Comparison of ENCODE assay signal across 12 cellular contexts in the genomic region with DNA sequence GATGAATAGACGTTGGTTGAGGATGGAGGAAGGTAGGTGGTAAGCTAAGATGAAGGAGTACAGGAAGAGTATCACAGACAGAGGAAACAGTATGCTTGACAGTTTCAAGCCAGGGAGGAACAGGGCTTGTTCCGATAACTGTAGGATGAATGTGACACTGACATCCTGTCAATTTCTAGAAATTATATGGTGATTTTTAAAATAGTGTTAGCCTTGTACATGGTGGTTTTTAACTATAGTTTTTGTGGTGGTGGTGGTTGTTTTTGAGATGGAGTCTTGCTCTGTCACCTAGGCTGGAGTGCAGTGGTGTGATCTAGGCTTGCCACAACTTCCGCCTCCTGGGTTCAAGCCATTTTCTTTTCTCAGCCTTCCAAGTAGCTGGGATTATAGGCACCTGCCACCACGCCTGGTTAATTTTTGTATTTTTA.
A peak's percentile ranks its signal among the peaks of the same experiment; 100 is the strongest.
DNase-seq lines count a peak whose midpoint lies in the region; ATAC-seq, FAIRE-seq and TF ChIP-seq lines count a peak whose summit lies in the region.
"Had no signal": no experiment of that assay in that cellular context is flagged by ENCODE, and none has a peak within 500 bp of the region (broad histone marks: within the 10 kb centered on the region; RNA-seq: fewer than 3 reads in every experiment).

No MANE protein-coding gene starts in this region.

- no peaks in the 10 kb centered on the region for H3K27me3 Mint-ChIP-seq in activated naive CD8-positive, alpha-beta T cell treated with anti-CD3 and anti-CD28 coated beads, Interleukin-2, amount 10 ng/mL, durations not matched to agents 7 days and 5 days
- no peaks in the 10 kb centered on the region for H3K27me3 Mint-ChIP-seq in osteocyte (ENCODE audit: unreplicated experiment)

- no peaks in the 10 kb centered on the region for H3K9me3 ChIP-seq in tibial nerve

- peaks cover 3% of the 10 kb centered on the region for H3K9me3 Mint-ChIP-seq in activated naive CD8-positive, alpha-beta T cell treated with anti-CD3 and anti-CD28 coated beads, Interleukin-2, amount 10 ng/mL, durations not matched to agents 7 days and 5 days
- no peaks in the 10 kb centered on the region for H3K9me3 Mint-ChIP-seq in osteocyte (ENCODE audit: unreplicated experiment)
- H3K9me3 Mint-ChIP-seq: stimulated activated naive B cell treated with anti-CD40 and anti-IgM and Interleukin-4, amounts not matched to agents 10 μg/mL and 1 μg/mL and 100 μg/mL, for 72 hours had no signal

- TF ChIP-seq CTCF in osteocyte (IDR thresholded peaks at IDR 0.05), result no peak
- no peak for TF ChIP-seq CTCF in tibial nerve (IDR thresholded peaks at IDR 0.05)

- peaks cover 0 to 72% (median 45%) of the 10 kb centered on the region in 4 donors for H3K4me1 ChIP-seq in tibial nerve

- peaks cover 44% of the 10 kb centered on the region for H3K4me1 Mint-ChIP-seq in activated naive CD8-positive, alpha-beta T cell treated with anti-CD3 and anti-CD28 coated beads, Interleukin-2, amount 10 ng/mL, durations not matched to agents 7 days and 5 days
- peaks cover 56% of the 10 kb centered on the region for H3K4me1 Mint-ChIP-seq in osteocyte (ENCODE audit: unreplicated experiment)

- H3K4me3 Mint-ChIP-seq in activated naive CD8-positive, alpha-beta T cell treated with anti-CD3 and anti-CD28 coated beads, Interleukin-2, amount 10 ng/mL, durations not matched to agents 7 days and 5 days, result peak overlapping the region; percentile 3
- no peak overlapping the region for H3K4me3 Mint-ChIP-seq in osteocyte (ENCODE audit: unreplicated experiment)
- H3K4me3 Mint-ChIP-seq: stimulated activated naive B cell treated with anti-CD40 and anti-IgM and Interleukin-4, amounts not matched to agents 10 μg/mL and 1 μg/mL and 100 μg/mL, for 72 hours had no signal

- DNase-seq in GM12892 (ENCODE audit: insufficient read length), result no peak
- no peak for DNase-seq in activated naive CD8-positive, alpha-beta T cell treated with anti-CD3 and anti-CD28 coated beads, Interleukin-2, amount 10 ng/mL, durations not matched to agents 7 days and 5 days
- no peak for DNase-seq in osteocyte (ENCODE audit: extremely low spot score, unreplicated experiment)
- no peak for DNase-seq in medulla oblongata (ENCODE audit: extremely low spot score)
- DNase-seq in SHP77 (lab: John Stamatoyannopoulos, UW), result no peak
- DNase-seq in tibial nerve (ENCODE audit: low spot score in 2 of 2), result no peak
- DNase-seq: DMS79; HCEC 1CT; stimulated activated naive B cell treated with anti-CD40 and anti-IgM and Interleukin-4, amounts not matched to agents 10 μg/mL and 1 μg/mL and 100 μg/mL, for 72 hours had no signal

- no peaks in the 10 kb centered on the region for H3K36me3 ChIP-seq in tibial nerve

- H3K27ac Mint-ChIP-seq in activated naive CD8-positive, alpha-beta T cell treated with anti-CD3 and anti-CD28 coated beads, Interleukin-2, amount 10 ng/mL, durations not matched to agents 7 days and 5 days, result peak overlapping the region; percentile 67
- peak overlapping the region; percentile 41 for H3K27ac Mint-ChIP-seq in osteocyte (ENCODE audit: unreplicated experiment)
- H3K27ac Mint-ChIP-seq: stimulated activated naive B cell treated with anti-CD40 and anti-IgM and Interleukin-4, amounts not matched to agents 10 μg/mL and 1 μg/mL and 100 μg/mL, for 72 hours had no signal

- H3K36me3 Mint-ChIP-seq in activated naive CD8-positive, alpha-beta T cell treated with anti-CD3 and anti-CD28 coated beads, Interleukin-2, amount 10 ng/mL, durations not matched to agents 7 days and 5 days, result peaks cover 30% of the 10 kb centered on the region
- peaks cover 38% of the 10 kb centered on the region for H3K36me3 Mint-ChIP-seq in osteocyte (ENCODE audit: unreplicated experiment)

- no peaks in the 10 kb centered on the region for H3K27me3 ChIP-seq in tibial nerve

- H3K4me3 ChIP-seq in tibial nerve, result no peak overlapping the region
- H3K4me3 ChIP-seq: coronary artery had no signal

- ATAC-seq in HG03342 (IDR thresholded peaks at IDR 0.05; ENCODE audit: unreplicated experiment) (peak; percentile 38), GM18867 (IDR thresholded peaks at IDR 0.05; ENCODE audit: unreplicated experiment) (no peak)
- ATAC-seq in activated naive CD8-positive, alpha-beta T cell treated with anti-CD3 and anti-CD28 coated beads, Interleukin-2, amount 10 ng/mL, durations not matched to agents 7 days and 5 days (ENCODE audit: low read depth), result peak; percentile 78
- ATAC-seq: stimulated activated naive B cell treated with anti-CD40 and anti-IgM and Interleukin-4, amounts not matched to agents 10 μg/mL and 1 μg/mL and 100 μg/mL, for 72 hours had no signal

- FAIRE-seq in GM12892 (lab: Jason Lieb, UNC), result peak; percentile 48

- POLR2A ChIA-PET in activated naive CD8-positive, alpha-beta T cell treated with anti-CD3 and anti-CD28 coated beads, Interleukin-2, amount 10 ng/mL, durations not matched to agents 7 days and 5 days (lab: Charles Lee), result interaction anchor here (0.6 to 1.7 kb wide), 3 partner anchors 10 to 467 kb away, joined by 3 to 15 read pairs (median 3); no protein-coding TSS in a partner anchor

- WGBS in tibial nerve, 2 donors, result 91 to 96% methylated on average over 4 of the region's 4 CpGs

- TF ChIP-seq EP300 in tibial nerve (IDR thresholded peaks at IDR 0.05), result no peak

- TF ChIP-seq POLR2A in GM12892 (IDR thresholded peaks at IDR 0.05; ENCODE audit: low read depth, low read length) (no peak), tibial nerve (IDR thresholded peaks at IDR 0.05) (no peak)

- H3K27ac ChIP-seq in tibial nerve, result no peak overlapping the region
